ENCODE assay signal across 17 cellular contexts in genomic region chr4:183304538-183304937, GRCh38. TPM values are rescaled to one million over a fixed set of nuclear protein-coding genes. Genes with fewer than 3 reads are reported as not detected.
DNase-seq lines count a peak whose midpoint lies in the region; ATAC-seq and TF ChIP-seq lines count a peak whose summit lies in the region.
"Had no signal": no experiment of that assay in that cellular context is flagged by ENCODE, and none has a peak within 500 bp of the region (broad histone marks: within the 10 kb centered on the region; RNA-seq: fewer than 3 reads in every experiment).

No MANE protein-coding gene starts in this region.

- no peaks in the 10 kb centered on the region for H3K79me2 ChIP-seq in OCI-LY3 (ENCODE audit: low read length)

- no peak overlapping the region for H3K23ac ChIP-seq in mesenchymal stem cell (ENCODE audit: low read length in 2 of 2)

- H3K4me1 ChIP-seq in OCI-LY3 (ENCODE audit: low read length) (peaks cover 61% of the 10 kb centered on the region), mesenchymal stem cell (ENCODE audit: control insufficient read depth, insufficient read depth, low read depth, low read length) (no peaks in the 10 kb centered on the region)
- H3K4me1 ChIP-seq: BE2C had no signal

- H3K14ac ChIP-seq in mesenchymal stem cell (ENCODE audit: low read length in 2 of 2) = no peak overlapping the region

- ATAC-seq in GM19035 (IDR thresholded peaks at IDR 0.05; ENCODE audit: unreplicated experiment) (peak; percentile 5), GM21526 (IDR thresholded peaks at IDR 0.05; ENCODE audit: low FRiP score, unreplicated experiment) (peak; percentile 31), HG02973 (IDR thresholded peaks at IDR 0.05; ENCODE audit: unreplicated experiment) (peak; percentile 17)

- H3K4me2 ChIP-seq in OCI-LY3 (ENCODE audit: low read length) (peak overlapping the region; percentile 36), mesenchymal stem cell (ENCODE audit: low read length, poor library complexity, severe bottlenecking) (no peak overlapping the region)
- H3K4me2 ChIP-seq: KMS-11, SK-N-SH had no signal

- H3K79me1 ChIP-seq in mesenchymal stem cell (replicated peaks; ENCODE audit: low read length, poor library complexity, severe bottlenecking) = no peaks in the 10 kb centered on the region

- H3K18ac ChIP-seq in mesenchymal stem cell (ENCODE audit: low read depth in 1 of 2, low read length in 2 of 2) = no peak overlapping the region

- TF ChIP-seq CTCF in OCI-LY3 (IDR thresholded peaks at IDR 0.05; ENCODE audit: low read depth, low read length) (no peak), WERI-Rb-1 (IDR thresholded peaks at IDR 0.05; ENCODE audit: low read depth, low read length) (no peak)

- no peak overlapping the region for H4K8ac ChIP-seq in mesenchymal stem cell (ENCODE audit: low read length)

- peak overlapping the region; percentile 61 for H3K9ac ChIP-seq in OCI-LY3 (ENCODE audit: low read length)
- no peak overlapping the region for H3K9ac ChIP-seq in mesenchymal stem cell (ENCODE audit: low read length)
- H3K9ac ChIP-seq: KMS-11, SK-N-SH had no signal

- peak overlapping the region; percentile 96 for H3K27ac ChIP-seq in OCI-LY3 (ENCODE audit: low read length)
- H3K27ac ChIP-seq in mesenchymal stem cell (ENCODE audit: low read length, poor library complexity, severe bottlenecking) = no peak overlapping the region
- H3K27ac ChIP-seq in WERI-Rb-1 = no peak overlapping the region
- H3K27ac ChIP-seq: KMS-11 had no signal

- H4K91ac ChIP-seq in mesenchymal stem cell (ENCODE audit: low read length) = no peak overlapping the region

- 96% methylated on average over 2 of the region's 2 CpGs for WGBS in mesenchymal stem cell

- no peaks in the 10 kb centered on the region for H4K20me1 ChIP-seq in OCI-LY3 (ENCODE audit: insufficient read depth, low read length)

- H2BK5ac ChIP-seq in mesenchymal stem cell (ENCODE audit: low read depth, low read length, poor library complexity, severe bottlenecking) = no peak overlapping the region

- no peak overlapping the region for H2AK5ac ChIP-seq in mesenchymal stem cell (ENCODE audit: low read length, severe bottlenecking)

- H3K27me3 ChIP-seq in OCI-LY3 (ENCODE audit: low read depth, low read length) (no peaks in the 10 kb centered on the region), mesenchymal stem cell (ENCODE audit: control insufficient read depth in 1 of 2, insufficient read depth in 1 of 2, low read length in 2 of 2) (no peaks in the 10 kb centered on the region), WERI-Rb-1 (ENCODE audit: insufficient read depth, low read depth, severe bottlenecking) (no peaks in the 10 kb centered on the region)
- H3K27me3 ChIP-seq: BE2C had no signal

- no peak overlapping the region for H2AFZ ChIP-seq in OCI-LY3 (ENCODE audit: low read depth, low read length)
- H2AFZ ChIP-seq in mesenchymal stem cell (ENCODE audit: low read depth, low read length) = no peak overlapping the region

- peaks cover 6% of the 10 kb centered on the region for H3K36me3 ChIP-seq in OCI-LY3 (replicated peaks; ENCODE audit: low read depth, low read length)
- H3K36me3 ChIP-seq in mesenchymal stem cell (ENCODE audit: control insufficient read depth in 1 of 2, insufficient read depth in 2 of 2, low read depth in 1 of 2, low read length in 2 of 2) = peaks cover 2 to 19% of the 10 kb centered on the region in 2 experiments
- no peaks in the 10 kb centered on the region for H3K36me3 ChIP-seq in WERI-Rb-1
- H3K36me3 ChIP-seq: BE2C had no signal

- no peak overlapping the region for H2BK120ac ChIP-seq in mesenchymal stem cell (ENCODE audit: low read depth, low read length)

- no peak for DNase-seq in mesenchymal stem cell
- no peak for DNase-seq in WERI-Rb-1
- no peak for DNase-seq in RKO (ENCODE audit: low spot score)
- DNase-seq: BE2C, DMS53, GDM1, NCI-H1092 treated with DMSO at 0.1 percent for 48 hours, NCI-H1436 treated with DMSO at 0.1 percent for 48 hours, NCI-H1930, SIG-M5, SK-N-SH, T-helper 2 cell had no signal

- no peak overlapping the region for H3K4ac ChIP-seq in mesenchymal stem cell (ENCODE audit: low read depth in 1 of 2, low read length in 2 of 2)

- H2BK15ac ChIP-seq in mesenchymal stem cell (ENCODE audit: low read depth, poor library complexity, severe bottlenecking) = no peak overlapping the region

- H3K4me3 ChIP-seq in OCI-LY3 (ENCODE audit: low read length) (peak overlapping the region; percentile 3; the same call in 1 of the 2 replicates), mesenchymal stem cell (ENCODE audit: insufficient read depth in 1 of 2, low read depth in 1 of 2, low read length in 2 of 2) (no peak overlapping the region), WERI-Rb-1 (ENCODE audit: low read depth, low read length) (no peak overlapping the region)

- H3K9me3 ChIP-seq in OCI-LY3 (ENCODE audit: insufficient read depth, low read length) = no peaks in the 10 kb centered on the region
- no peaks in the 10 kb centered on the region for H3K9me3 ChIP-seq in mesenchymal stem cell (ENCODE audit: control insufficient read depth, low read length)
- no peaks in the 10 kb centered on the region for H3K9me3 ChIP-seq in WERI-Rb-1 (ENCODE audit: severe bottlenecking)
- H3K9me3 ChIP-seq: BE2C, SK-N-SH had no signal

- H2BK12ac ChIP-seq in mesenchymal stem cell (ENCODE audit: low read length in 2 of 2) = no peak overlapping the region

RNA-seq across cellular contexts. Expression of gene CLDN22, which starts 15.5 kb away (rescaled TPM):
- 0.03 TPM for polyA plus RNA-seq in mesenchymal stem cell (2013, experiment 1 of 2)
- polyA plus RNA-seq in mesenchymal stem cell (2013, experiment 2 of 2) = not detected

RNA-seq across cellular contexts. Expression of gene CLDN24, which starts 17.7 kb away (rescaled TPM):
- not detected for polyA plus RNA-seq in mesenchymal stem cell (2013, experiment 1 of 2)
- polyA plus RNA-seq in mesenchymal stem cell (2013, experiment 2 of 2) = not detected
- polyA plus RNA-seq: SK-N-SH had no signal
